23 cellular contexts compared by ENCODE assay signal in genomic region chr2:195683174-195683573, GRCh38. TPM values are rescaled to one million over a fixed set of nuclear protein-coding genes. Genes with fewer than 3 reads are reported as not detected.
DNase-seq lines count a peak whose midpoint lies in the region; ATAC-seq and TF ChIP-seq lines count a peak whose summit lies in the region.
"Had no signal": no experiment of that assay in that cellular context is flagged by ENCODE, and none has a peak within 500 bp of the region (broad histone marks: within the 10 kb centered on the region; RNA-seq: fewer than 3 reads in every experiment).

No MANE protein-coding gene starts in this region.

- no peak overlapping the region for H3K27ac ChIP-seq in A673 (ENCODE audit: low read depth, low read length, poor library complexity, severe bottlenecking)
- no peak overlapping the region for H3K27ac ChIP-seq in HEK293 (ENCODE audit: extremely low read depth, low read depth, low read length)
- no peak overlapping the region for H3K27ac ChIP-seq in left lung
- H3K27ac ChIP-seq: BLaER1 treated with 17β-estradiol and CSF1 and Interleukin-3, amounts not matched to agents 10 nM and 100 nM; body of pancreas; left ventricle myocardium inferior; prostate gland; SJCRH30; suprapubic skin had no signal

- in situ Hi-C loops in KBM-7 (cut with MboI; ENCODE audit: low pct_unique_long_range_greater_than_20kb, low sequenced_read_pairs): no loop called here

- peaks cover 8% of the 10 kb centered on the region for H3K4me1 ChIP-seq in A673 (ENCODE audit: insufficient read depth, low read length, poor library complexity, severe bottlenecking)
- peaks cover 7% of the 10 kb centered on the region; the same call in 1 of the 2 replicates for H3K4me1 ChIP-seq in HEK293 (ENCODE audit: control insufficient read depth, insufficient read depth, low read length)
- H3K4me1 ChIP-seq in adipocyte (ENCODE audit: control insufficient read depth, insufficient read depth, low read length): peaks cover 7% of the 10 kb centered on the region
- no peaks in the 10 kb centered on the region for H3K4me1 ChIP-seq in left lung
- H3K4me1 ChIP-seq: BLaER1 treated with 17β-estradiol and CSF1 and Interleukin-3, amounts not matched to agents 10 nM and 100 nM; left ventricle myocardium inferior; prostate gland; suprapubic skin had no signal

- POLR2A ChIA-PET in A673 (lab: Charles Lee; ENCODE audit: low non-redundant PET) (no interaction called here), HEK293 (lab: Yijun Ruan, JAX) (no interaction called here)

- ATAC-seq in HG02970 (IDR thresholded peaks at IDR 0.05; ENCODE audit: low FRiP score, unreplicated experiment) (no peak), left lung (no peak)
- ATAC-seq: activated T-helper 17 cell treated with anti-CD3 and anti-CD28 coated beads, Interleukin-2, amount 50 U/mL, for 72 hours; body of pancreas; K562 had no signal

- DNase-seq in A673 (ENCODE audit: low spot score) (peak; percentile 62), adipocyte (ENCODE audit: low read depth) (no peak), fibroblast of villous mesenchyme (ENCODE audit: low read depth) (peak; percentile 63), KBM-7 (no peak), NCI-H1694 (lab: John Stamatoyannopoulos, UW) (no peak), left lung (no peak)
- DNase-seq: ACHN; activated CD4-positive, alpha-beta T cell treated with anti-CD3 and anti-CD28 coated beads for 48 hours; body of pancreas; endodermal cell; left ventricle myocardium inferior; NCI-H187; NCI-H345; OCI-M1 had no signal

- H3K27me3 ChIP-seq in A673 (replicated peaks; ENCODE audit: insufficient read depth, low read depth, low read length, poor library complexity): no peaks in the 10 kb centered on the region
- no peaks in the 10 kb centered on the region for H3K27me3 ChIP-seq in adipocyte (replicated peaks; ENCODE audit: control insufficient read depth, insufficient read depth, low read length)
- no peaks in the 10 kb centered on the region for H3K27me3 ChIP-seq in left lung
- H3K27me3 ChIP-seq: BLaER1 treated with 17β-estradiol and CSF1 and Interleukin-3, amounts not matched to agents 10 nM and 100 nM; body of pancreas; SJCRH30; suprapubic skin had no signal

- BruUV-seq in A673 (replicated peaks; lab: Mats Ljungman, UMichigan): no TSS peak

- no peak for TF ChIP-seq CTCF in A673 (conservative IDR thresholded peaks at IDR 0.05; ENCODE audit: low read depth, low read length)
- TF ChIP-seq CTCF in HEK293 (tag by site-specific recombination; IDR thresholded peaks at IDR 0.05): no peak
- TF ChIP-seq CTCF in fibroblast of villous mesenchyme (IDR thresholded peaks at IDR 0.05; ENCODE audit: insufficient read depth, low read depth, low read length): no peak
- TF ChIP-seq CTCF in left lung (IDR thresholded peaks at IDR 0.05): no peak

- H3K9ac ChIP-seq in adipocyte (ENCODE audit: low read length): no peak overlapping the region
- H3K9ac ChIP-seq: BLaER1 treated with 17β-estradiol and CSF1 and Interleukin-3, amounts not matched to agents 10 nM and 100 nM had no signal

- H3K4me3 ChIP-seq in A673 (ENCODE audit: low read depth, low read length, poor library complexity, severe bottlenecking) (no peak overlapping the region), HEK293 (ENCODE audit: low read depth, low read length) (no peak overlapping the region), adipocyte (ENCODE audit: low read length) (peak overlapping the region; percentile 29), fibroblast of villous mesenchyme (ENCODE audit: low read depth, low read length) (no peak overlapping the region), left lung (no peak overlapping the region)
- H3K4me3 ChIP-seq: BLaER1 treated with 17β-estradiol and CSF1 and Interleukin-3, amounts not matched to agents 10 nM and 100 nM; body of pancreas; HAP-1; K562; left ventricle myocardium inferior; prostate gland; SJCRH30; suprapubic skin had no signal

- H3K36me3 ChIP-seq in A673 (ENCODE audit: insufficient read depth, low read length, poor library complexity, severe bottlenecking) (no peaks in the 10 kb centered on the region), HEK293 (ENCODE audit: control insufficient read depth in 2 of 2, insufficient read depth in 1 of 2, low read length in 2 of 2) (peaks cover 0 to 8% of the 10 kb centered on the region in 2 experiments; a peak in 1 of 3 replicates), adipocyte (ENCODE audit: control insufficient read depth, insufficient read depth, low read length, severe bottlenecking) (peaks cover 7% of the 10 kb centered on the region), left lung (peaks cover 0 to 16% of the 10 kb centered on the region in 2 donors)
- H3K36me3 ChIP-seq: prostate gland, suprapubic skin had no signal

- CTCF ChIA-PET in A673 (lab: Charles Lee): no interaction called here
- CTCF ChIA-PET in HEK293 (lab: Yijun Ruan, JAX): interaction anchor here (0.6 kb wide), 1 partner anchor 209 kb away, joined by 3 read pairs; no protein-coding TSS in a partner anchor

- H3K9me3 ChIP-seq in A673 (ENCODE audit: low read depth, low read length, poor library complexity, severe bottlenecking) (no peaks in the 10 kb centered on the region), HEK293 (ENCODE audit: control insufficient read depth, insufficient read depth, low read depth, low read length) (no peaks in the 10 kb centered on the region), adipocyte (ENCODE audit: control insufficient read depth, low read length) (no peaks in the 10 kb centered on the region), left lung (no peaks in the 10 kb centered on the region)
- H3K9me3 ChIP-seq: body of pancreas, HAP-1, left ventricle myocardium inferior, prostate gland, SJCRH30, suprapubic skin had no signal

- intact Hi-C loops in A673 (cut with micrococcal nuclease; ENCODE audit: unreplicated experiment): loop anchor here (5.0 kb wide), 1 partner anchor 384 kb away; the partner anchor contains the start of gene DNAH7
- intact Hi-C loops in left lung (cut with DNase I): no loop called here

TF ChIP-seq in HEK293, 187 proteins besides CTCF, POLR2A, EP300 and RAD21:
- TF ChIP-seq ZNF366 (tag by site-specific recombination; conservative IDR thresholded peaks at IDR 0.05) (peak; percentile 31), ZNF112 (tag by site-specific recombination; IDR thresholded peaks at IDR 0.05) (no peak), PRDM6 (tag by site-specific recombination; IDR thresholded peaks at IDR 0.05) (peak; percentile 36; the same call in 1 of the 2 replicates), ZNF600 (tag by site-specific recombination; IDR thresholded peaks at IDR 0.05) (peak; percentile 27; the same call in 1 of the 2 replicates), ZNF148 (tag by site-specific recombination; IDR thresholded peaks at IDR 0.05; ENCODE audit: borderline replicate concordance) (no peak), ZNF843 (tag by site-specific recombination; IDR thresholded peaks at IDR 0.05) (0 out of 2 replicates have a peak, but pooled peaks have one; percentile 17)

RNA-seq across cellular contexts. Expression of gene SLC39A10, which starts 26.1 kb away (rescaled TPM):
- 42.3 and 58.2 TPM in 2 replicates for total RNA-seq in A673 (2021)
- total RNA-seq in fibroblast of villous mesenchyme: 36.1 and 73.8 TPM in 2 replicates
- 10 to 100 TPM; 25.7 to 38.5 TPM for total RNA-seq in left lung

Comparison
In these comparisons a context has a peak if more than half of its experiments do, and no peak if none do; other contexts are left out.
1. DNase-seq: peak in A673 (single experiment) and fibroblast of villous mesenchyme (single experiment); none in adipocyte (single experiment), KBM-7 (single experiment), NCI-H1694 (single experiment) and left lung (0 of 2).